ENCODE assay signal across 30 cellular contexts in the genomic region with DNA sequence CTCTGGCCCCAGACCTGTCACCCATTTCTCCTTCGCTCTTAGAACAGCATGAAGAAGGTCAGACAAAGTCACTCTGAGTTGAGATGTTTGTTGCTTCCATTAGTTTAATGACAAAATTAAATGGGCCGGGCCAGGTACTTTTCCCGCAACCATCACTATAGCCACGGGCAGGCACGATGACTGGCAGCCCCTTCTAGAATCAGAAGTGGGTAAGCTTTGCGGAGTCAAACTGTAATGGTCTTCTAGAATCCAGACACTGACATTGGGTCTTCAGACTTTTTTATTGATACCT. TPM values are rescaled to one million over a fixed set of nuclear protein-coding genes. Genes with fewer than 3 reads are reported as not detected.
"Had no signal": no experiment of that assay in that cellular context is flagged by ENCODE, and none has a peak within 500 bp of the region (broad histone marks: within the 10 kb centered on the region; RNA-seq: fewer than 3 reads in every experiment).

No MANE protein-coding gene starts in this region.

- H3K9me3 Mint-ChIP-seq: naive B cell; naive thymus-derived CD8-positive, alpha-beta T cell; natural killer cell treated with Interleukin-12 subunit alpha and Interleukin-12 subunit beta and Interleukin-15 and Interleukin-18, amount 100 ng/mL, for 72 hours; nephron progenitor cell; neural crest cell; stimulated activated memory B cell treated with anti-CD40 and anti-IgM and Interleukin-4, amounts not matched to agents 10 μg/mL and 1 μg/mL and 100 μg/mL, for 72 hours; stimulated activated naive CD8-positive, alpha-beta T cell treated with anti-CD3 and anti-CD28 coated beads, Interleukin-15, amount 100 ng/mL, for 72 hours had no signal

- H3K27me3 Mint-ChIP-seq: stimulated activated naive CD8-positive, alpha-beta T cell treated with anti-CD3 and anti-CD28 coated beads, Interleukin-15, amount 100 ng/mL, for 72 hours had no signal

- H3K4me3 ChIP-seq: ovary, psoas muscle, right lobe of liver, skin epidermis, smooth muscle cell, spleen, suprapubic skin, testis, tibial artery, transverse colon, upper lobe of left lung, vagina had no signal

- H3K4me2 ChIP-seq: smooth muscle cell had no signal

- H3K4me1 Mint-ChIP-seq: stimulated activated naive CD8-positive, alpha-beta T cell treated with anti-CD3 and anti-CD28 coated beads, Interleukin-15, amount 100 ng/mL, for 72 hours had no signal

- H3K4me1 ChIP-seq: parathyroid adenoma, psoas muscle, right lobe of liver had no signal

- H3K36me3 Mint-ChIP-seq: naive B cell; naive thymus-derived CD8-positive, alpha-beta T cell; natural killer cell treated with Interleukin-12 subunit alpha and Interleukin-12 subunit beta and Interleukin-15 and Interleukin-18, amount 100 ng/mL, for 72 hours; stimulated activated memory B cell treated with anti-CD40 and anti-IgM and Interleukin-4, amounts not matched to agents 10 μg/mL and 1 μg/mL and 100 μg/mL, for 72 hours had no signal

- H3K4me3 Mint-ChIP-seq: naive B cell; naive thymus-derived CD8-positive, alpha-beta T cell; natural killer cell treated with Interleukin-12 subunit alpha and Interleukin-12 subunit beta and Interleukin-15 and Interleukin-18, amount 100 ng/mL, for 72 hours; nephron progenitor cell; neural crest cell; stimulated activated memory B cell treated with anti-CD40 and anti-IgM and Interleukin-4, amounts not matched to agents 10 μg/mL and 1 μg/mL and 100 μg/mL, for 72 hours; stimulated activated naive CD8-positive, alpha-beta T cell treated with anti-CD3 and anti-CD28 coated beads, Interleukin-15, amount 100 ng/mL, for 72 hours had no signal

- DNase-seq: naive B cell; nephron progenitor cell; right lobe of liver; stimulated activated CD4-positive, alpha-beta T cell treated with anti-CD3 and anti-CD28 coated beads, Interleukin-12 subunit alpha, Interleukin-12 subunit beta, amount 100 ng/mL, for 4 hours; stimulated activated CD4-positive, alpha-beta T cell treated with anti-CD3 and anti-CD28 coated beads, Interleukin-1b, Interleukin-23, amount 100 ng/mL, for 48 hours; stimulated activated CD4-positive, alpha-beta T cell treated with anti-CD3 and anti-CD28 coated beads, Interleukin-4, amount 100 ng/mL, for 1 hour; stimulated activated CD4-positive, alpha-beta T cell treated with anti-CD3 and anti-CD28 coated beads, Interleukin-4, amount 100 ng/mL, for 4 hours; stimulated activated CD8-positive, alpha-beta memory T cell treated with anti-CD3 and anti-CD28 coated beads, Interleukin-4, amount 100 ng/mL, for 48 hours; stimulated activated naive CD4-positive, alpha-beta T cell; stimulated activated naive CD8-positive, alpha-beta T cell treated with anti-CD3 and anti-CD28 coated beads, Interleukin-15, amount 100 ng/mL, for 72 hours; stimulated activated naive CD8-positive, alpha-beta T cell treated with anti-CD3 and anti-CD28 coated beads, Interleukin-15, Interleukin-2, amounts not matched to agents 100 U/mL and 50 U/mL, for 24 hours; substantia nigra; testis; transverse colon; upper lobe of left lung had no signal

- H3K27ac Mint-ChIP-seq: naive thymus-derived CD8-positive, alpha-beta T cell; natural killer cell treated with Interleukin-12 subunit alpha and Interleukin-12 subunit beta and Interleukin-15 and Interleukin-18, amount 100 ng/mL, for 72 hours; nephron progenitor cell; progenitor cell of endocrine pancreas; stimulated activated memory B cell treated with anti-CD40 and anti-IgM and Interleukin-4, amounts not matched to agents 10 μg/mL and 1 μg/mL and 100 μg/mL, for 72 hours; stimulated activated naive CD8-positive, alpha-beta T cell treated with anti-CD3 and anti-CD28 coated beads, Interleukin-15, amount 100 ng/mL, for 72 hours had no signal

- H3K79me2 ChIP-seq: parathyroid adenoma had no signal

- H3K27me3 ChIP-seq: ovary, right lobe of liver, testis, upper lobe of left lung, vagina had no signal

- H2AFZ ChIP-seq: parathyroid adenoma had no signal

- H3K36me3 ChIP-seq: ovary, right lobe of liver, suprapubic skin, tibial artery, transverse colon, vagina had no signal

- H3K9me3 ChIP-seq: ovary, psoas muscle, right lobe of liver, spleen, suprapubic skin, testis, tibial artery, transverse colon, upper lobe of left lung, vagina had no signal

- H3K27ac ChIP-seq: ovary, parathyroid adenoma, psoas muscle, right lobe of liver, skin epidermis, spleen, suprapubic skin, testis, tibial artery, transverse colon, upper lobe of left lung, vagina had no signal

RNA-seq across cellular contexts. Expression of gene ACR, which starts 2.3 kb away (rescaled TPM):
- total RNA-seq: naive thymus-derived CD8-positive, alpha-beta T cell; natural killer cell treated with Interleukin-12 subunit alpha and Interleukin-12 subunit beta and Interleukin-15 and Interleukin-18, amount 100 ng/mL, for 72 hours; neural crest cell; progenitor cell of endocrine pancreas; renal cortical epithelial cell; suprapubic skin; transverse colon; vagina had no signal
